Comparison of ENCODE assay signal across 1 cellular context in genomic region chr13:94558721-94559120, GRCh38.
TF ChIP-seq lines count a peak whose summit lies in the region.

No MANE protein-coding gene starts in this region.

TF ChIP-seq in K562, 482 proteins besides CTCF, POLR2A, EP300 and RAD21 (continued from another document):
- TF ChIP-seq CREB5 (CRISPR knock-in tag; IDR thresholded peaks at IDR 0.05) (no peak), SAFB (IDR thresholded peaks at IDR 0.05; ENCODE audit: borderline replicate concordance, low read depth, low read length) (no peak), RFX1 (IDR thresholded peaks at IDR 0.05) (no peak), TFAM (CRISPR knock-in tag; conservative IDR thresholded peaks at IDR 0.05) (no peak)
